8 cellular contexts compared by ENCODE assay signal in the genomic region with DNA sequence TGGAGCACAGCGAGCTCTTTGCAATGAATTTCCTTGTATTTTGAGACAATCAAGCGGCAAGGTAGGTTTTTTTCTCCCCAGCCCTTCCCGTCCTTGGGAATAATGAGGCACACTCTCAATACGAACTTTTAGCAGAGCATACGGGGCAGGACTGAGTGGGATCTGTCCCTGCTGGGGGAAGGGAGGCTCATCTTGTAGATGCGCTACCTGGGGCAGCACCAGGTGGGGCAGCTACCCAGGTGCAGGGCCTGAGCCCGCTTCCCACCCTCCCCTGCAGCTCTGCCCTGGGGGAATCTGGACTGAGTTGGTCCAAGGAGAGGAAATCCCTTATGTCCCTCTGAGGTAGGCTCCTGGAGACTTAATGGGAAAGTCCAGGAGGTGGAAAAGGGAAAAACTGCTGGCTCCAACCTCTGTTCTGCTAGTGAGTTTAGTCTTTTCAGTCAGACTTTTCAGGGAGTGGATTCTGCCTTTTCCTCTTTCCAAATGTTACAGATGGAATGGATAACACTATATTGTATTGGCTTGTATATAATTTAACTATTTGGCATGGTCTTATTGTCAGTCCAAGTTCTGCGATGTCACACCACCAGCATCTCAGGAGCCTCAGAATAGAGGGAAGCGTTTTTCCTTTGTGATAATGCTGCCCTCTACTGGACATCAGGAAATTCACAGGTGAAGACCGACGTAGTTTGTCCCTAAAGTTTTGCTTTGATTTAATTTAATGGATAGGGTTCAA. TPM values are rescaled to one million over a fixed set of nuclear protein-coding genes. Genes with fewer than 3 reads are reported as not detected.
A peak's percentile ranks its signal among the peaks of the same experiment; 100 is the strongest.
DNase-seq lines count a peak whose midpoint lies in the region; ATAC-seq, FAIRE-seq and TF ChIP-seq lines count a peak whose summit lies in the region.

No MANE protein-coding gene starts in this region.

- H3K36me3 ChIP-seq in CD4-positive, CD25-positive, alpha-beta regulatory T cell (ENCODE audit: control insufficient read depth, insufficient read depth, low read length): no peaks in the 10 kb centered on the region
- no peaks in the 10 kb centered on the region for H3K36me3 ChIP-seq in heart left ventricle

- H3K27ac ChIP-seq in CD4-positive, CD25-positive, alpha-beta regulatory T cell (ENCODE audit: insufficient read depth, low read length, poor library complexity, severe bottlenecking): no peak overlapping the region
- H3K27ac ChIP-seq in heart left ventricle: no peak overlapping the region

- no peak overlapping the region for H3K27ac Mint-ChIP-seq in CD4-positive, CD25-positive, alpha-beta regulatory T cell
- H3K27ac Mint-ChIP-seq in activated CD4-positive, alpha-beta T cell treated with anti-CD3 and anti-CD28 coated beads, Interleukin-2, amount 10 ng/mL, durations not matched to agents 24 days and 14 days: no peak overlapping the region

- WGBS in heart left ventricle, 4 donors: 37 to 45% (median 42%) methylated on average over 11 of the region's 11 CpGs

- H3K9me3 ChIP-seq in CD4-positive, CD25-positive, alpha-beta regulatory T cell (ENCODE audit: control insufficient read depth in 2 of 2, low read length in 2 of 2): no peaks in the 10 kb centered on the region
- no peaks in the 10 kb centered on the region for H3K9me3 ChIP-seq in heart left ventricle

- peak in 2 of 3 donors; percentile 18 to 29 for DNase-seq in CD4-positive, CD25-positive, alpha-beta regulatory T cell
- DNase-seq in GM12892 (ENCODE audit: insufficient read length) (peak; percentile 29), NCI-H1105 (lab: John Stamatoyannopoulos, UW) (peak; percentile 47), heart left ventricle (no peak), retina (peak; percentile 61), KG1 (lab: John Stamatoyannopoulos, UW) (no peak)
- DNase-seq in activated CD4-positive, alpha-beta T cell treated with anti-CD3 and anti-CD28 coated beads, Interleukin-2, amount 10 ng/mL, durations not matched to agents 24 days and 14 days: peak; percentile 75

- H3K4me3 ChIP-seq in CD4-positive, CD25-positive, alpha-beta regulatory T cell (ENCODE audit: low read depth, low read length): no peak overlapping the region
- H3K4me3 ChIP-seq in heart left ventricle: no peak overlapping the region

- no peak overlapping the region for H3K4me3 Mint-ChIP-seq in CD4-positive, CD25-positive, alpha-beta regulatory T cell
- H3K4me3 Mint-ChIP-seq in activated CD4-positive, alpha-beta T cell treated with anti-CD3 and anti-CD28 coated beads, Interleukin-2, amount 10 ng/mL, durations not matched to agents 24 days and 14 days: no peak overlapping the region

- H3K27me3 Mint-ChIP-seq in CD4-positive, CD25-positive, alpha-beta regulatory T cell: peaks cover 14% of the 10 kb centered on the region
- peaks cover 8% of the 10 kb centered on the region for H3K27me3 Mint-ChIP-seq in activated CD4-positive, alpha-beta T cell treated with anti-CD3 and anti-CD28 coated beads, Interleukin-2, amount 10 ng/mL, durations not matched to agents 24 days and 14 days

- no peaks in the 10 kb centered on the region for H3K27me3 ChIP-seq in CD4-positive, CD25-positive, alpha-beta regulatory T cell (ENCODE audit: control insufficient read depth, insufficient read depth, low read length)
- peaks cover 0 to 35% (median 4%) of the 10 kb centered on the region in 9 donors for H3K27me3 ChIP-seq in heart left ventricle

- peak in 1 of 2 donors; percentile 39 for ATAC-seq in CD4-positive, CD25-positive, alpha-beta regulatory T cell (ENCODE audit: low read depth in 2 of 2)
- ATAC-seq in heart left ventricle: peak in 3 of 4 donors; percentile 62 to 73 (median 67)
- no peak for ATAC-seq in HG03469 (IDR thresholded peaks at IDR 0.05; ENCODE audit: unreplicated experiment)

- no peak for TF ChIP-seq POLR2A in GM12892 (IDR thresholded peaks at IDR 0.05; ENCODE audit: low read depth, low read length)
- TF ChIP-seq POLR2A in heart left ventricle (IDR thresholded peaks at IDR 0.05): no peak

- H3K4me1 Mint-ChIP-seq in CD4-positive, CD25-positive, alpha-beta regulatory T cell: no peaks in the 10 kb centered on the region
- H3K4me1 Mint-ChIP-seq in activated CD4-positive, alpha-beta T cell treated with anti-CD3 and anti-CD28 coated beads, Interleukin-2, amount 10 ng/mL, durations not matched to agents 24 days and 14 days: no peaks in the 10 kb centered on the region

- H3K4me1 ChIP-seq in CD4-positive, CD25-positive, alpha-beta regulatory T cell (ENCODE audit: control insufficient read depth, insufficient read depth, low read length, poor library complexity, severe bottlenecking): no peaks in the 10 kb centered on the region
- peaks cover 0 to 5% (median 0%) of the 10 kb centered on the region in 12 donors for H3K4me1 ChIP-seq in heart left ventricle

- no peaks in the 10 kb centered on the region for H3K9me3 Mint-ChIP-seq in CD4-positive, CD25-positive, alpha-beta regulatory T cell
- H3K9me3 Mint-ChIP-seq in activated CD4-positive, alpha-beta T cell treated with anti-CD3 and anti-CD28 coated beads, Interleukin-2, amount 10 ng/mL, durations not matched to agents 24 days and 14 days: no peaks in the 10 kb centered on the region

- FAIRE-seq in GM12892 (lab: Jason Lieb, UNC): no peak

- TF ChIP-seq CTCF in heart left ventricle (IDR thresholded peaks at IDR 0.05): peak; percentile 67 to 86 (median 78)

- H3K36me3 Mint-ChIP-seq in CD4-positive, CD25-positive, alpha-beta regulatory T cell: no peaks in the 10 kb centered on the region
- no peaks in the 10 kb centered on the region for H3K36me3 Mint-ChIP-seq in activated CD4-positive, alpha-beta T cell treated with anti-CD3 and anti-CD28 coated beads, Interleukin-2, amount 10 ng/mL, durations not matched to agents 24 days and 14 days (ENCODE audit: low read depth)

- intact Hi-C loops in activated CD4-positive, alpha-beta T cell treated with anti-CD3 and anti-CD28 coated beads, Interleukin-2, amount 10 ng/mL, durations not matched to agents 24 days and 14 days (cut with micrococcal nuclease): loop anchor here (1.0 kb wide), 2 partner anchors 130 to 377 kb away; no protein-coding TSS in a partner anchor
- intact Hi-C loops in heart left ventricle (cut with DNase I): loop anchor here (1.0 to 5.0 kb wide), 6 partner anchors 130 to 380 kb away; no protein-coding TSS in a partner anchor

RNA-seq across cellular contexts. Expression of a gene that starts 9.6 kb away (rescaled TPM):
- 0.89 TPM for total RNA-seq in CD4-positive, CD25-positive, alpha-beta regulatory T cell
- polyA plus RNA-seq in CD4-positive, CD25-positive, alpha-beta regulatory T cell: 1 to 10 TPM in 2 of 4 donors, under 1 TPM in 1, not detected in 1; 0.33 to 3.5 (median 1.1) TPM
- polyA plus RNA-seq in GM12892 (2012; ENCODE audit: missing spikeins): not detected
- not detected in 2 replicates for total RNA-seq in activated CD4-positive, alpha-beta T cell treated with anti-CD3 and anti-CD28 coated beads, Interleukin-2, amount 10 ng/mL, durations not matched to agents 24 days and 14 days
- 10 to 100 TPM in 6 of 9 donors, 1 to 10 TPM in 3; 7.3 to 31.3 (median 20.6) TPM for total RNA-seq in heart left ventricle
- polyA plus RNA-seq in heart left ventricle: 10 to 100 TPM in 1 of 2 donors, 1 to 10 TPM in 1; 4.0 to 21.8 TPM

RNA-seq across cellular contexts. Expression of a gene that starts 32.6 kb away (rescaled TPM):
- total RNA-seq in CD4-positive, CD25-positive, alpha-beta regulatory T cell: not detected
- not detected for polyA plus RNA-seq in CD4-positive, CD25-positive, alpha-beta regulatory T cell
- polyA plus RNA-seq in GM12892 (2012; ENCODE audit: missing spikeins): 0.34 TPM
- not detected in 2 replicates for total RNA-seq in activated CD4-positive, alpha-beta T cell treated with anti-CD3 and anti-CD28 coated beads, Interleukin-2, amount 10 ng/mL, durations not matched to agents 24 days and 14 days
- total RNA-seq in heart left ventricle: under 1 TPM in 2 of 9 donors, not detected in 7; 0.20 to 0.51 TPM
- polyA plus RNA-seq in heart left ventricle: under 1 TPM in 1 of 2 donors, not detected in 1; 0.10 TPM

Comparison
In these comparisons a context has a peak if more than half of its experiments do, and no peak if none do; other contexts are left out.
1. DNase-seq: peak in CD4-positive, CD25-positive, alpha-beta regulatory T cell (2 of 3), GM12892 (single experiment), NCI-H1105 (single experiment), activated CD4-positive, alpha-beta T cell treated with anti-CD3 and anti-CD28 coated beads, Interleukin-2, amount 10 ng/mL, durations not matched to agents 24 days and 14 days (single experiment) and retina (single experiment); none in heart left ventricle (0 of 5) and KG1 (single experiment).